In the genomic region with DNA sequence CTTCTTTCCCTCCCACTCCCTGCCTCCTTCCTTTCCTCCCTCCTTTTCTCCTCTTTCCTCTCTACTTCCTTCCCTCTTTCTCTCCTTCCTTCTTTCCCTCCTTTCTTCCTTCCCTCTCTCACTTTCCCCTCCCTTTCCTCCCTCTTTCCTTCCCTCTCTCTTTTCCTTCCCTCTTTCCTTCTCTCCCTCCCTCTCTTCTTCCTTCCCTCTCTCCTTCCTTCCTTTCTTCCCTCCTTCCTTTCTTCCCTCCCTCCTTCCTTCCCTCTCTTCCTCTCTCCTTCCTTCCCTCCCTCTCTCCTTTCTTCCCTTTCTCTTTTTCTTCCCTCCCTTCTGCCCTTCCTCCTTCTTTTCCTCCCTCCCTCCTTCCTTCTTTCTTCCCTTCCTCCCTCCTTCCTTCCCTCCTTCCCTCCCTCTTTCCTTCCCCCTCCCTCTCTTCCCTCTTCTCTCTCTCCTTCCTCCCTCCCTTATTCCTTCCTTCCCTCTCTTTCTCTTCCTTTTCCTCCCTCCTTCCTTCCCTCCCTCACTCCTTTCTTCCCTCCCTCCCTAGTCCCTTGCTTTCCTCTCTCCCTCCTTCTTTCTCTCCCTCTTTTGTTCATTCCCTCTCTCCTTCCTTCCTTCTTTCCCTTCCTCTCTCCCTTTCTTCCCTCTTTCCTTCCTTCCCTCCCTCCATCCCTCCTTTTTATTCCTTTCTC, we compare ENCODE assay signal across 28 cellular contexts.
"Had no signal": no experiment of that assay in that cellular context is flagged by ENCODE, and none has a peak within 500 bp of the region (broad histone marks: within the 10 kb centered on the region; RNA-seq: fewer than 3 reads in every experiment).

No MANE protein-coding gene starts in this region.

- H3K27me3 ChIP-seq: colonic mucosa, foreskin keratinocyte, gastrocnemius medialis had no signal

- FAIRE-seq: colon, endometrium, endothelial cell of umbilical vein, frontal cortex had no signal

- H3K9me3 ChIP-seq: colonic mucosa, esophagus muscularis mucosa, esophagus squamous epithelium, gastrocnemius medialis, gastroesophageal sphincter, heart left ventricle, heart right ventricle had no signal

- H3K27ac ChIP-seq: colonic mucosa, coronary artery, dorsolateral prefrontal cortex, epithelial cell of prostate, esophagus muscularis mucosa, esophagus squamous epithelium, foreskin keratinocyte, gastrocnemius medialis, gastroesophageal sphincter, heart left ventricle, heart right ventricle had no signal

- DNase-seq: colonic mucosa; cortex of kidney; dermis blood vessel endothelial cell; dorsolateral prefrontal cortex; effector CD4-positive, alpha-beta T cell; effector CD8-positive, alpha-beta T cell; effector memory CD4-positive, alpha-beta T cell; effector memory CD8-positive, alpha-beta T cell; endodermal cell; erythroblast; esophagus squamous epithelium; foreskin fibroblast; foreskin keratinocyte; foreskin melanocyte; gastrocnemius medialis; glutamatergic neuron; head of caudate nucleus; heart left ventricle; heart right ventricle had no signal

- ATAC-seq: effector memory CD8-positive, alpha-beta T cell; esophagus mucosa; foreskin keratinocyte; gastrocnemius medialis; gastroesophageal sphincter; heart left ventricle; heart right ventricle had no signal

- H3K4me3 ChIP-seq: colonic mucosa, coronary artery, dorsolateral prefrontal cortex, esophagus muscularis mucosa, esophagus squamous epithelium, gastrocnemius medialis, gastroesophageal sphincter, heart left ventricle, heart right ventricle had no signal

- H3K36me3 ChIP-seq: colonic mucosa, esophagus muscularis mucosa, esophagus squamous epithelium, gastrocnemius medialis, gastroesophageal sphincter, heart left ventricle, heart right ventricle had no signal

- H3K4me1 ChIP-seq: colonic mucosa, esophagus muscularis mucosa, esophagus squamous epithelium, foreskin keratinocyte, gastrocnemius medialis, gastroesophageal sphincter, heart left ventricle, heart right ventricle had no signal
